Comparison of ENCODE assay signal across 8 cellular contexts in genomic region chr3:184176377-184177330, GRCh38. TPM values are rescaled to one million over a fixed set of nuclear protein-coding genes. Genes with fewer than 3 reads are reported as not detected.
A peak's percentile ranks its signal among the peaks of the same experiment; 100 is the strongest.
DNase-seq lines count a peak whose midpoint lies in the region; ATAC-seq and TF ChIP-seq lines count a peak whose summit lies in the region.

No MANE protein-coding gene starts in this region.

- H3K36me3 Mint-ChIP-seq in activated naive CD4-positive, alpha-beta T cell treated with anti-CD3 and anti-CD28 coated beads for 36 hours (ENCODE audit: low read depth): peaks cover 14% of the 10 kb centered on the region

- no peaks in the 10 kb centered on the region for H3K27me3 Mint-ChIP-seq in activated naive CD4-positive, alpha-beta T cell treated with anti-CD3 and anti-CD28 coated beads for 36 hours (ENCODE audit: low read depth)

- peaks cover 0 to 42% (median 16%) of the 10 kb centered on the region in 4 donors for H3K4me1 ChIP-seq in Peyer's patch
- H3K4me1 ChIP-seq in stomach: peaks cover 29 to 61% (median 49%) of the 10 kb centered on the region in 4 donors

- H3K27ac ChIP-seq in Peyer's patch (peak overlapping the region; percentile 87 to 95 (median 91)), stomach (peak overlapping the region; percentile 37 to 94 (median 92))

- TF ChIP-seq CTCF in Peyer's patch (IDR thresholded peaks at IDR 0.05) (no peak), stomach (IDR thresholded peaks at IDR 0.05) (no peak)

- H3K9me3 ChIP-seq in Peyer's patch: no peaks in the 10 kb centered on the region
- H3K9me3 ChIP-seq in stomach: no peaks in the 10 kb centered on the region

- ATAC-seq in left lobe of liver: peak; percentile 15
- ATAC-seq in GM21619 (IDR thresholded peaks at IDR 0.05; ENCODE audit: unreplicated experiment): no peak

- no peak for TF ChIP-seq EP300 in stomach (IDR thresholded peaks at IDR 0.05)

- H3K27me3 ChIP-seq in Peyer's patch (no peaks in the 10 kb centered on the region), stomach (no peaks in the 10 kb centered on the region)

- H3K4me3 ChIP-seq in Peyer's patch (peak overlapping the region; percentile 6 to 100 (median 81)), stomach (peak overlapping the region; percentile 87 to 100 (median 96))

- no peaks in the 10 kb centered on the region for H3K9me3 Mint-ChIP-seq in activated naive CD4-positive, alpha-beta T cell treated with anti-CD3 and anti-CD28 coated beads for 36 hours

- H3K4me1 Mint-ChIP-seq in activated naive CD4-positive, alpha-beta T cell treated with anti-CD3 and anti-CD28 coated beads for 36 hours (ENCODE audit: low read depth): peaks cover 29% of the 10 kb centered on the region

- CTCF ChIA-PET in activated naive CD4-positive, alpha-beta T cell treated with anti-CD3 and anti-CD28 coated beads for 36 hours (lab: Charles Lee): interaction anchor here (0.6 kb wide), 1 partner anchor 54 kb away, joined by 3 read pairs; no protein-coding TSS in a partner anchor

- H3K36me3 ChIP-seq in Peyer's patch (peaks cover 0 to 55% (median 0%) of the 10 kb centered on the region in 3 donors), stomach (peaks cover 46 to 59% (median 59%) of the 10 kb centered on the region in 4 donors)

- peak overlapping the region; percentile 88 for H3K4me3 Mint-ChIP-seq in activated naive CD4-positive, alpha-beta T cell treated with anti-CD3 and anti-CD28 coated beads for 36 hours

- TF ChIP-seq POLR2A in Peyer's patch (IDR thresholded peaks at IDR 0.05) (no peak), stomach (IDR thresholded peaks at IDR 0.05) (no peak)

- intact Hi-C loops in activated naive CD4-positive, alpha-beta T cell treated with anti-CD3 and anti-CD28 coated beads for 36 hours (cut with micrococcal nuclease): no loop called here
- intact Hi-C loops in stomach (cut with DNase I; ENCODE audit: low total_unique reads): no loop called here

- DNase-seq in activated naive CD4-positive, alpha-beta T cell treated with anti-CD3 and anti-CD28 coated beads for 36 hours: no peak
- no peak for DNase-seq in activated naive CD4-positive, alpha-beta T cell (lab: John Stamatoyannopoulos, UW)
- DNase-seq in Peyer's patch (peak in 1 of 3 donors; percentile 62), dedifferentiated amniotic fluid mesenchymal stem cell (ENCODE audit: extremely low spot score) (peak; percentile 81), left lobe of liver (ENCODE audit: low spot score) (no peak), stomach (peak; percentile 45), DMS79 treated with DMSO at 0.1 percent for 48 hours (lab: John Stamatoyannopoulos, UW) (no peak)

- H3K27ac Mint-ChIP-seq in activated naive CD4-positive, alpha-beta T cell treated with anti-CD3 and anti-CD28 coated beads for 36 hours: no peak overlapping the region

- WGBS in stomach, 5 donors: 40 to 48% (median 44%) methylated on average over 18 to 19 of the region's 19 CpGs

RNA-seq across cellular contexts. Expression of gene AP2M1, which starts 2.0 kb away (rescaled TPM):
- 100 to 1,000 TPM; 206 to 212 TPM for total RNA-seq in activated naive CD4-positive, alpha-beta T cell treated with anti-CD3 and anti-CD28 coated beads for 36 hours
- 100 to 1,000 TPM; 150 to 200 (median 195) TPM for total RNA-seq in Peyer's patch
- 119 TPM for total RNA-seq in left lobe of liver
- total RNA-seq in stomach: 100 to 1,000 TPM in 4 of 5 donors, 10 to 100 TPM in 1; 96.2 to 204 (median 134) TPM
- polyA plus RNA-seq in stomach: 100 to 1,000 TPM; 143 to 220 (median 208) TPM

RNA-seq across cellular contexts. Expression of gene ABCF3, which starts 9.3 kb away (rescaled TPM):
- 10 to 100 TPM; 38.5 to 39.1 TPM for total RNA-seq in activated naive CD4-positive, alpha-beta T cell treated with anti-CD3 and anti-CD28 coated beads for 36 hours
- 100 to 1,000 TPM in 3 of 4 donors, 10 to 100 TPM in 1; 94.7 to 136 (median 125) TPM for total RNA-seq in Peyer's patch
- total RNA-seq in left lobe of liver: 53.8 TPM
- 100 to 1,000 TPM in 1 of 5 donors, 10 to 100 TPM in 4; 21.6 to 194 (median 55.9) TPM for total RNA-seq in stomach
- polyA plus RNA-seq in stomach: 10 to 100 TPM; 43.4 to 45.0 (median 44.5) TPM

RNA-seq across cellular contexts. Expression of gene DVL3, which starts 21.5 kb away (rescaled TPM):
- total RNA-seq in activated naive CD4-positive, alpha-beta T cell treated with anti-CD3 and anti-CD28 coated beads for 36 hours: 10 to 100 TPM; 19.6 to 19.9 TPM
- total RNA-seq in Peyer's patch (10 to 100 TPM; 65.3 to 90.6 (median 76.7) TPM), left lobe of liver (26.9 TPM), stomach (100 to 1,000 TPM in 1 of 5 donors, 10 to 100 TPM in 4; 27.9 to 107 (median 55.4) TPM)
- polyA plus RNA-seq in stomach: 10 to 100 TPM; 21.2 to 26.4 (median 25.8) TPM

RNA-seq across cellular contexts. Expression of gene EIF2B5, which starts 41.5 kb away (rescaled TPM):
- total RNA-seq in activated naive CD4-positive, alpha-beta T cell treated with anti-CD3 and anti-CD28 coated beads for 36 hours: 10 to 100 TPM; 48.8 to 56.4 TPM
- 10 to 100 TPM; 24.7 to 67.7 (median 41.6) TPM for total RNA-seq in Peyer's patch
- 19.6 TPM for total RNA-seq in left lobe of liver
- total RNA-seq in stomach: 100 to 1,000 TPM in 1 of 5 donors, 10 to 100 TPM in 3, 1 to 10 TPM in 1; 1.4 to 113 (median 36.5) TPM
- polyA plus RNA-seq in stomach: 10 to 100 TPM; 33.0 to 42.0 (median 33.7) TPM

RNA-seq across cellular contexts. Expression of gene VWA5B2, which starts 52.7 kb away (rescaled TPM):
- total RNA-seq in activated naive CD4-positive, alpha-beta T cell treated with anti-CD3 and anti-CD28 coated beads for 36 hours: not detected
- 1 to 10 TPM in 3 of 4 donors, under 1 TPM in 1; 0.83 to 9.1 (median 6.9) TPM for total RNA-seq in Peyer's patch
- 0.75 TPM for total RNA-seq in left lobe of liver
- 10 to 100 TPM in 2 of 5 donors, 1 to 10 TPM in 2, under 1 TPM in 1; under 0.01 to 100.0 (median 2.4) TPM for total RNA-seq in stomach
- polyA plus RNA-seq in stomach: 1 to 10 TPM; 1.6 to 3.5 (median 2.4) TPM

Comparison
In these comparisons a context has a peak if more than half of its experiments do, and no peak if none do; other contexts are left out.
1. DNase-seq: peak in dedifferentiated amniotic fluid mesenchymal stem cell (single experiment) and stomach (single experiment); none in activated naive CD4-positive, alpha-beta T cell treated with anti-CD3 and anti-CD28 coated beads for 36 hours (single experiment), activated naive CD4-positive, alpha-beta T cell (0 of 4), left lobe of liver (single experiment) and DMS79 treated with DMSO at 0.1 percent for 48 hours (single experiment).